8 cellular contexts compared by ENCODE assay signal in genomic region chr5:50441479-50441815, GRCh38. TPM values are rescaled to one million over a fixed set of nuclear protein-coding genes. Genes with fewer than 3 reads are reported as not detected.
DNase-seq lines count a peak whose midpoint lies in the region; ATAC-seq and TF ChIP-seq lines count a peak whose summit lies in the region.

No MANE protein-coding gene starts in this region.

- H3K79me2 ChIP-seq in OCI-LY7 (ENCODE audit: insufficient read depth, low read depth, low read length): peaks cover 57% of the 10 kb centered on the region

- intact Hi-C loops in OCI-LY7 (cut with micrococcal nuclease; ENCODE audit: unreplicated experiment): loop anchor here (1.0 to 10.0 kb wide), 6 partner anchors 25 to 413 kb away; no protein-coding TSS in a partner anchor
- intact Hi-C loops in esophagus muscularis mucosa (cut with DNase I): no loop called here
- intact Hi-C loops in prostate gland (cut with DNase I): no loop called here

- H3K4me1 ChIP-seq in OCI-LY7 (ENCODE audit: insufficient read depth, low read length, poor library complexity, severe bottlenecking) (peaks cover 59% of the 10 kb centered on the region), esophagus muscularis mucosa (peaks cover 0 to 10% (median 9%) of the 10 kb centered on the region in 4 donors), prostate gland (replicated peaks) (no peaks in the 10 kb centered on the region)

- H3K36me3 ChIP-seq in OCI-LY7 (ENCODE audit: insufficient read depth, low read length) (peaks cover 17% of the 10 kb centered on the region), esophagus muscularis mucosa (no peaks in the 10 kb centered on the region), prostate gland (no peaks in the 10 kb centered on the region)

- CTCF ChIA-PET in OCI-LY7 (lab: Charles Lee; ENCODE audit: unreplicated experiment): no interaction called here

- no TSS peak for BruUV-seq in OCI-LY7 (replicated peaks; lab: Mats Ljungman, UMichigan)

- no peak for ATAC-seq in HG03460 (IDR thresholded peaks at IDR 0.05; ENCODE audit: unreplicated experiment)

- no peak for TF ChIP-seq POLR2A in esophagus muscularis mucosa (IDR thresholded peaks at IDR 0.05; ENCODE audit: low read depth)
- TF ChIP-seq POLR2A in prostate gland (IDR thresholded peaks at IDR 0.05): no peak

- WGBS in esophagus muscularis mucosa: 20% methylated on average over 8 of the region's 8 CpGs
- WGBS in prostate gland: 13% methylated on average over 8 of the region's 8 CpGs

- H3K4me2 ChIP-seq in OCI-LY7 (ENCODE audit: low read length): peak overlapping the region; percentile 88

- POLR2A ChIA-PET in OCI-LY7 (lab: Charles Lee): interaction anchor here (0.6 to 4.2 kb wide), 14 partner anchors 9 to 327 kb away, joined by 3 to 45 read pairs (median 5); no protein-coding TSS in a partner anchor

- H3K27ac ChIP-seq in OCI-LY7 (ENCODE audit: low read depth, low read length, poor library complexity, severe bottlenecking) (peak overlapping the region; percentile 96), esophagus muscularis mucosa (replicated peaks in 1 of 4) (peak overlapping the region in 3 of 4 donors; percentile 54 to 68 (median 57)), prostate gland (peak overlapping the region; percentile 48 to 73)

- TF ChIP-seq EP300 in esophagus muscularis mucosa (IDR thresholded peaks at IDR 0.05): no peak

- TF ChIP-seq CTCF in GM12865 (IDR thresholded peaks at IDR 0.05; ENCODE audit: insufficient read depth, low read depth, low read length, missing control alignments): no peak
- TF ChIP-seq CTCF in OCI-LY7 (conservative IDR thresholded peaks at IDR 0.05; ENCODE audit: low read length): no peak
- TF ChIP-seq CTCF in esophagus muscularis mucosa (IDR thresholded peaks at IDR 0.05): no peak
- TF ChIP-seq CTCF in prostate gland (IDR thresholded peaks at IDR 0.05): no peak

- DNase-seq in GM12865 (ENCODE audit: low read depth): no peak
- no peak for DNase-seq in OCI-LY7 (ENCODE audit: low spot score)
- no peak for DNase-seq in esophagus muscularis mucosa (ENCODE audit: extremely low spot score)
- DNase-seq in prostate gland (ENCODE audit: low spot score): no peak
- DNase-seq in dermis blood vessel endothelial cell: no peak
- DNase-seq in ecto neural progenitor cell (ENCODE audit: low spot score): no peak
- no peak for DNase-seq in mesenteric fat pad (ENCODE audit: low spot score)

- H3K9me3 ChIP-seq in OCI-LY7 (ENCODE audit: low read length): peaks cover under 1% of the 10 kb centered on the region; the same call in 1 of the 2 replicates
- no peaks in the 10 kb centered on the region for H3K9me3 ChIP-seq in esophagus muscularis mucosa
- no peaks in the 10 kb centered on the region for H3K9me3 ChIP-seq in prostate gland

- 0 out of 2 replicates have a peak, but pooled peaks cover 3% of the 10 kb centered on the region for H4K20me1 ChIP-seq in OCI-LY7 (ENCODE audit: insufficient read depth, low read length)

- H3K4me3 ChIP-seq in GM12865 (ENCODE audit: low read depth, low read length) (peak overlapping the region; percentile 55), OCI-LY7 (ENCODE audit: low read depth, low read length, poor library complexity, severe bottlenecking) (peak overlapping the region; percentile 88), esophagus muscularis mucosa (peak overlapping the region; percentile 44 to 59 (median 46)), prostate gland (peak overlapping the region; percentile 50 to 60)

- H3K27me3 ChIP-seq in esophagus muscularis mucosa: peaks cover 0 to 25% (median 6%) of the 10 kb centered on the region in 4 donors
- H3K27me3 ChIP-seq in prostate gland (replicated peaks; ENCODE audit: insufficient read depth): no peaks in the 10 kb centered on the region

- H3K9me2 ChIP-seq in OCI-LY7 (ENCODE audit: insufficient read depth, low read length): no peaks in the 10 kb centered on the region

- H2AFZ ChIP-seq in OCI-LY7 (ENCODE audit: low read length): peak overlapping the region; percentile 65; the same call in 1 of the 2 replicates

RNA-seq across cellular contexts. Expression of gene EMB, which starts 0.4 kb away (rescaled TPM):
- total RNA-seq in OCI-LY7 (2014; rRNA removed; shearing (Covaris generic)): 75.7 and 78.9 TPM in 2 replicates
- total RNA-seq in OCI-LY7 (2022) (125 and 141 TPM in 2 replicates), esophagus muscularis mucosa (10 to 100 TPM in 2 of 4 donors, 1 to 10 TPM in 2; 7.2 to 18.9 (median 10.0) TPM), prostate gland (10 to 100 TPM; 22.4 to 23.9 TPM), dermis blood vessel endothelial cell (under 0.01 and 0.05 TPM in 2 replicates), mesenteric fat pad (49.1 TPM)
